In genomic region chr13:113176292-113176691, GRCh38 we compare ENCODE assay signal across 11 cellular contexts. TPM values are rescaled to one million over a fixed set of nuclear protein-coding genes. Genes with fewer than 3 reads are reported as not detected.
DNase-seq lines count a peak whose midpoint lies in the region; ATAC-seq lines count a peak whose summit lies in the region.
"Had no signal": no experiment of that assay in that cellular context is flagged by ENCODE, and none has a peak within 500 bp of the region (broad histone marks: within the 10 kb centered on the region; RNA-seq: fewer than 3 reads in every experiment).

No MANE protein-coding gene starts in this region.

- POLR2A ChIA-PET in naive thymus-derived CD8-positive, alpha-beta T cell (lab: Charles Lee) = no interaction called here

- no peaks in the 10 kb centered on the region for H3K27me3 Mint-ChIP-seq in naive thymus-derived CD8-positive, alpha-beta T cell

- peak; percentile 43 to 80 (median 57) for DNase-seq in T-helper 1 cell
- DNase-seq in activated T-helper 9 cell treated with anti-CD3 and anti-CD28 coated beads, Interleukin-2, amount 50 U/mL, for 16 hours (ENCODE audit: low read depth) = peak; percentile 52
- DNase-seq in naive thymus-derived CD8-positive, alpha-beta T cell = peak in 1 of 10 donors; percentile 35
- DNase-seq in nucleus accumbens (lab: John Stamatoyannopoulos, UW) = no peak
- DNase-seq: NCI-H526 treated with DMSO at 0.1 percent for 48 hours had no signal

- H3K36me3 ChIP-seq in BLaER1 treated with 17β-estradiol and CSF1 and Interleukin-3, amounts not matched to agents 10 nM and 100 nM = peaks cover 55 to 99% (median 91%) of the 10 kb centered on the region in 11 experiments

- peaks cover 0 to 25% (median 0%) of the 10 kb centered on the region in 11 experiments; a peak in 7 of 22 replicates for H3K9me3 ChIP-seq in BLaER1 treated with 17β-estradiol and CSF1 and Interleukin-3, amounts not matched to agents 10 nM and 100 nM (replicated peaks in 1 of 11)

- H3K4me1 Mint-ChIP-seq in naive thymus-derived CD8-positive, alpha-beta T cell = peaks cover 5 to 40% (median 7%) of the 10 kb centered on the region in 4 donors

- peak overlapping the region in 6 of 11 experiments; percentile 16 to 79 (median 50); a peak in 10 of 22 replicates for H3K27ac ChIP-seq in BLaER1 treated with 17β-estradiol and CSF1 and Interleukin-3, amounts not matched to agents 10 nM and 100 nM
- H3K27ac ChIP-seq: coronary artery had no signal

- H3K36me3 Mint-ChIP-seq in naive thymus-derived CD8-positive, alpha-beta T cell = peaks cover 0 to 76% (median 37%) of the 10 kb centered on the region in 3 donors

- H3K9ac ChIP-seq in BLaER1 treated with 17β-estradiol and CSF1 and Interleukin-3, amounts not matched to agents 10 nM and 100 nM = peak overlapping the region in 2 of 11 experiments; percentile 38 to 39; a peak in 3 of 22 replicates

- no peaks in the 10 kb centered on the region for H3K27me3 ChIP-seq in BLaER1 treated with 17β-estradiol and CSF1 and Interleukin-3, amounts not matched to agents 10 nM and 100 nM

- peaks cover 0 to 13% (median 0%) of the 10 kb centered on the region in 11 experiments; a peak in 1 of 22 replicates for H4K20me1 ChIP-seq in BLaER1 treated with 17β-estradiol and CSF1 and Interleukin-3, amounts not matched to agents 10 nM and 100 nM

- H3K9me3 Mint-ChIP-seq in naive thymus-derived CD8-positive, alpha-beta T cell = peaks cover 0 to 2% (median 0%) of the 10 kb centered on the region in 9 donors

- peak overlapping the region in 4 of 10 donors; percentile 17 to 59 (median 36) for H3K4me3 Mint-ChIP-seq in naive thymus-derived CD8-positive, alpha-beta T cell

- H3K4me2 ChIP-seq in BLaER1 treated with 17β-estradiol and CSF1 and Interleukin-3, amounts not matched to agents 10 nM and 100 nM = peak overlapping the region in 5 of 11 experiments; percentile 9 to 69 (median 58); a peak in 9 of 22 replicates

- H3K4me3 ChIP-seq in BLaER1 treated with 17β-estradiol and CSF1 and Interleukin-3, amounts not matched to agents 10 nM and 100 nM = no peak overlapping the region
- H3K4me3 ChIP-seq: coronary artery had no signal

- ATAC-seq in naive thymus-derived CD8-positive, alpha-beta T cell = peak in 1 of 2 donors; percentile 38
- ATAC-seq in GM19397 (IDR thresholded peaks at IDR 0.05; ENCODE audit: unreplicated experiment) (no peak), GM18498 (IDR thresholded peaks at IDR 0.05; ENCODE audit: unreplicated experiment) (no peak), GM21528 (IDR thresholded peaks at IDR 0.05; ENCODE audit: low FRiP score, unreplicated experiment) (no peak)

- peak overlapping the region; percentile 56 to 94 (median 87) for H3K27ac Mint-ChIP-seq in naive thymus-derived CD8-positive, alpha-beta T cell

- H3K4me1 ChIP-seq in BLaER1 treated with 17β-estradiol and CSF1 and Interleukin-3, amounts not matched to agents 10 nM and 100 nM = peaks cover 7 to 99% (median 22%) of the 10 kb centered on the region in 10 experiments

RNA-seq across cellular contexts. Expression of gene PROZ, which starts 17.8 kb away (rescaled TPM):
- total RNA-seq in naive thymus-derived CD8-positive, alpha-beta T cell = not detected
- polyA plus RNA-seq in naive thymus-derived CD8-positive, alpha-beta T cell = not detected
- total RNA-seq: LHCN-M2 had no signal

RNA-seq across cellular contexts. Expression of gene PCID2, which starts 32.2 kb away (rescaled TPM):
- total RNA-seq in naive thymus-derived CD8-positive, alpha-beta T cell = 10 to 100 TPM; 73.8 to 73.9 TPM
- polyA plus RNA-seq in naive thymus-derived CD8-positive, alpha-beta T cell = 10 to 100 TPM; 64.6 to 68.6 (median 66.9) TPM

RNA-seq across cellular contexts. Expression of gene CUL4A, which starts 33.1 kb away (rescaled TPM):
- total RNA-seq in naive thymus-derived CD8-positive, alpha-beta T cell = 10 to 100 TPM; 83.2 to 90.8 TPM
- polyA plus RNA-seq in naive thymus-derived CD8-positive, alpha-beta T cell = 10 to 100 TPM; 36.1 to 49.2 (median 36.7) TPM

RNA-seq across cellular contexts. Expression of gene F10, which starts 53.7 kb away (rescaled TPM):
- total RNA-seq in naive thymus-derived CD8-positive, alpha-beta T cell = not detected
- polyA plus RNA-seq in naive thymus-derived CD8-positive, alpha-beta T cell = not detected

Comparison
In these comparisons a context has a peak if more than half of its experiments do, and no peak if none do; other contexts are left out.
1. DNase-seq: peak in T-helper 1 cell (5 of 5) and activated T-helper 9 cell treated with anti-CD3 and anti-CD28 coated beads, Interleukin-2, amount 50 U/mL, for 16 hours (single experiment); none in nucleus accumbens (0 of 56).